14 cellular contexts compared by ENCODE assay signal in the genomic region with DNA sequence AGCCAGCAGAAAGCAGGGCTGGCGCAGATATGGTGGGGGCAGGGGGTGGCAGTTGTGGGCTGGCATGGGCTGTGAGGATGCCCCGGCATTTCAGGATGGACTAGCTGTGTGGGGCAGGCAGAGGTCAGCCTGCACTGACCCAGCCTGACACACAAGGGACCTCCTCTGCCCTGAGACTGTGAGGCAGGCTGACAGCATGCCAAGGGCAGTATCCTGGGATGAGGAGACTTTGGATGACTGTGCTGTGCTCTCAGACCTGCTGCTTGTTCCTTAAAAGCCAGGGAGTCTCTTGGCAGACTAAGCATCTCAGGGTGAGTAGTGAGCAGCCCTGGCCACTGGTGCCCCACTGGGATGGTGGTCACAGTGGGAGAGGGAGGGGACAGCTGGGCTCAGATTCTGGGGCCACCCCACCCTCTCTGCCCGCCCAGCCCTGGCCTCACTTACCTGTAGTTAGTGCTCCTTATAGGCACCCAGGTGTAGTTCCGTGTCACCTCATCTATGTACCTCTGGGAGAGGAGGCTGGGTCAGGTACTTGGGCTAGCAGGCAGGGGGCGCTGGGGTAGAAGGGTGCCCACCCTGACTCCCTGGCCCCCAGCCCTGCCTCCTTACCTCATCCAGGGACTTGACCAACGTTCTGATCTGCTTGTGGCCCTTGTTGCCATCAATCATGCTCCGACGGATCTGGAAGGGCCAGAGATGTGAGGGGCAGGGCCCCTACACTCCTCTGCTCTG. TPM values are rescaled to one million over a fixed set of nuclear protein-coding genes. Genes with fewer than 3 reads are reported as not detected.
DNase-seq lines count a peak whose midpoint lies in the region; ATAC-seq, FAIRE-seq and TF ChIP-seq lines count a peak whose summit lies in the region.
"Had no signal": no experiment of that assay in that cellular context is flagged by ENCODE, and none has a peak within 500 bp of the region (broad histone marks: within the 10 kb centered on the region; RNA-seq: fewer than 3 reads in every experiment).

No MANE protein-coding gene starts in this region.

- TF ChIP-seq CTCF in HepG2 (CRISPR knock-in tag; IDR thresholded peaks at IDR 0.05) (peak; percentile 46; the same call in 1 of the 2 replicates), right lobe of liver (IDR thresholded peaks at IDR 0.05) (no peak)

- H3K4me2 ChIP-seq in HepG2 (ENCODE audit: low read depth, low read length): no peak overlapping the region

- intact Hi-C loops in HepG2 (cut with micrococcal nuclease; ENCODE audit: unreplicated experiment): no loop called here
- intact Hi-C loops in right lobe of liver (cut with DNase I): loop anchor here in 1 of 2 donors (10.0 kb wide), 1 partner anchor 159 kb away; no protein-coding TSS in a partner anchor
- intact Hi-C loops in aorta (cut with DNase I): no loop called here

- no TSS peak for BruUV-seq in HepG2 (replicated peaks; lab: Mats Ljungman, UMichigan)

- H3K27ac ChIP-seq in HepG2 (ENCODE audit: extremely low read length, insufficient read depth, low read length): no peak overlapping the region
- H3K27ac ChIP-seq in right lobe of liver: no peak overlapping the region
- H3K27ac ChIP-seq in aorta (ENCODE audit: low read depth in 1 of 2, low read length in 2 of 2): no peak overlapping the region
- H3K27ac ChIP-seq: colonic mucosa, esophagus squamous epithelium, RWPE1 had no signal

- no peak for FAIRE-seq in HepG2 (lab: Jason Lieb, UNC)

- H3K27me3 ChIP-seq in HepG2 (ENCODE audit: control insufficient read depth in 1 of 2, insufficient read depth in 2 of 2, low read length in 2 of 2) (peaks cover 8 to 33% of the 10 kb centered on the region in 2 experiments; a peak in 4 of 5 replicates), right lobe of liver (no peaks in the 10 kb centered on the region), MG63 (no peaks in the 10 kb centered on the region), aorta (ENCODE audit: control insufficient read depth in 1 of 2, insufficient read depth in 2 of 2, low read length in 1 of 2) (no peaks in the 10 kb centered on the region)
- H3K27me3 ChIP-seq: colonic mucosa had no signal

- no peaks in the 10 kb centered on the region for H3K79me2 ChIP-seq in HepG2 (ENCODE audit: insufficient read depth, low read length)

- no peak for TF ChIP-seq RAD21 in HepG2 (CRISPR knock-in tag; IDR thresholded peaks at IDR 0.05)

- POLR2A ChIA-PET in HepG2 (lab: Yijun Ruan, JAX): no interaction called here

- ATAC-seq in HepG2 (peak; percentile 30), right lobe of liver (no peak), aorta (ENCODE audit: low FRiP score) (no peak)
- no peak for ATAC-seq in central memory CD8-positive, alpha-beta T cell (replicated peaks; ENCODE audit: extremely low read depth, poor library complexity, severe bottlenecking)
- ATAC-seq: activated CD8-positive, alpha-beta memory T cell treated with anti-CD3 and anti-CD28 coated beads, Interleukin-2, amount 10 ng/mL, durations not matched to agents 7 days and 5 days had no signal

- H3K9ac ChIP-seq in HepG2 (ENCODE audit: insufficient read depth, low read depth, low read length): no peak overlapping the region

- CTCF ChIA-PET in HepG2 (lab: Yijun Ruan, JAX; ENCODE audit: low intra/inter-chr PET ratio, low total read pairs): no interaction called here

- H3K9me3 ChIP-seq in HepG2 (ENCODE audit: low read length) (no peaks in the 10 kb centered on the region), right lobe of liver (no peaks in the 10 kb centered on the region), MG63 (no peaks in the 10 kb centered on the region), aorta (ENCODE audit: control insufficient read depth, low read length) (no peaks in the 10 kb centered on the region)
- H3K9me3 ChIP-seq: colonic mucosa, esophagus squamous epithelium had no signal

- H3K27ac Mint-ChIP-seq in central memory CD8-positive, alpha-beta T cell (ENCODE audit: low read depth): peak overlapping the region; percentile 19
- H3K27ac Mint-ChIP-seq: activated CD8-positive, alpha-beta memory T cell treated with anti-CD3 and anti-CD28 coated beads, Interleukin-2, amount 10 ng/mL, durations not matched to agents 7 days and 5 days had no signal

- no peaks in the 10 kb centered on the region for H4K20me1 ChIP-seq in HepG2 (ENCODE audit: insufficient read depth, low read length)

- H3K9me3 Mint-ChIP-seq in central memory CD8-positive, alpha-beta T cell: no peaks in the 10 kb centered on the region

- H3K27me3 Mint-ChIP-seq in central memory CD8-positive, alpha-beta T cell: no peaks in the 10 kb centered on the region
- H3K27me3 Mint-ChIP-seq: activated CD8-positive, alpha-beta memory T cell treated with anti-CD3 and anti-CD28 coated beads, Interleukin-2, amount 10 ng/mL, durations not matched to agents 7 days and 5 days had no signal

- H3K36me3 Mint-ChIP-seq in central memory CD8-positive, alpha-beta T cell (ENCODE audit: insufficient read depth): no peaks in the 10 kb centered on the region
- H3K36me3 Mint-ChIP-seq: activated CD8-positive, alpha-beta memory T cell treated with anti-CD3 and anti-CD28 coated beads, Interleukin-2, amount 10 ng/mL, durations not matched to agents 7 days and 5 days had no signal

- peaks cover 14% of the 10 kb centered on the region for H3K4me1 Mint-ChIP-seq in central memory CD8-positive, alpha-beta T cell
- H3K4me1 Mint-ChIP-seq: activated CD8-positive, alpha-beta memory T cell treated with anti-CD3 and anti-CD28 coated beads, Interleukin-2, amount 10 ng/mL, durations not matched to agents 7 days and 5 days had no signal

- H3K36me3 ChIP-seq in HepG2 (replicated peaks in 1 of 2; ENCODE audit: control insufficient read depth in 1 of 2, insufficient read depth in 2 of 2, low read length in 2 of 2): no peaks in the 10 kb centered on the region
- no peaks in the 10 kb centered on the region for H3K36me3 ChIP-seq in right lobe of liver
- no peaks in the 10 kb centered on the region for H3K36me3 ChIP-seq in MG63
- H3K36me3 ChIP-seq in aorta (ENCODE audit: control insufficient read depth in 1 of 2, insufficient read depth in 2 of 2, low read length in 1 of 2): no peaks in the 10 kb centered on the region
- H3K36me3 ChIP-seq: colonic mucosa, esophagus squamous epithelium had no signal

- DNase-seq in HepG2 (ENCODE audit: low spot score): no peak
- no peak for DNase-seq in right lobe of liver
- DNase-seq in MG63: peak; percentile 29
- DNase-seq in central memory CD8-positive, alpha-beta T cell (ENCODE audit: low spot score in 2 of 2): no peak
- no peak for DNase-seq in T-helper 2 cell
- DNase-seq in ecto neural progenitor cell (ENCODE audit: low spot score): no peak
- DNase-seq in HUDEP-2 (lab: John Stamatoyannopoulos, UW; ENCODE audit: unreplicated experiment in 76 of 76): no peak
- DNase-seq in aorta: no peak
- DNase-seq: activated CD8-positive, alpha-beta memory T cell treated with anti-CD3 and anti-CD28 coated beads, Interleukin-2, amount 10 ng/mL, durations not matched to agents 7 days and 5 days; activated naive CD4-positive, alpha-beta T cell treated with anti-CD3 and anti-CD28 coated beads, Interleukin-2, amount 50 U/mL, for 16 hours; colonic mucosa; esophagus squamous epithelium; posterior cingulate gyrus had no signal

- H2AFZ ChIP-seq in HepG2 (ENCODE audit: low read length): no peak overlapping the region

- 15% methylated on average over 4 of the region's 8 CpGs for WGBS in HepG2 (ENCODE audit: low lambda C conversion rate)
- no CpG with 5 or more reads among the region's 8 CpGs for WGBS in right lobe of liver (ENCODE audit: insufficient coverage, low coverage, low lambda C conversion rate, missing lambda C conversion rate)
- WGBS in aorta, 2 donors: 82 to 84% methylated on average over 8 of the region's 8 CpGs

- TF ChIP-seq EP300 in HepG2 (IDR thresholded peaks at IDR 0.05; ENCODE audit: low read depth in 2 of 2, low read length in 2 of 2) (no peak), HepG2 (CRISPR knock-in tag; IDR thresholded peaks at IDR 0.05; ENCODE audit: borderline replicate concordance) (no peak)

- peaks cover 15% of the 10 kb centered on the region for H3K4me1 ChIP-seq in HepG2 (ENCODE audit: insufficient read depth, low read length)
- H3K4me1 ChIP-seq in right lobe of liver: no peaks in the 10 kb centered on the region
- no peaks in the 10 kb centered on the region for H3K4me1 ChIP-seq in aorta (ENCODE audit: control insufficient read depth in 1 of 2, insufficient read depth in 2 of 2, low read length in 2 of 2)
- H3K4me1 ChIP-seq: colonic mucosa, esophagus squamous epithelium had no signal

- in situ Hi-C loops in HepG2 (cut with HindIII; ENCODE audit: extremely low pct_ligation_motif_present, low pct_unique_long_range_greater_than_20kb): no loop called here

- TF ChIP-seq POLR2A in HepG2 (IDR thresholded peaks at IDR 0.05; ENCODE audit: insufficient read depth in 1 of 2, low read depth in 2 of 2, low read length in 2 of 2) (no peak), right lobe of liver (IDR thresholded peaks at IDR 0.05) (no peak)

- H3K4me3 ChIP-seq in HepG2 (replicated peaks in 1 of 3; ENCODE audit: insufficient read depth in 1 of 3, low read depth in 2 of 3, low read length in 3 of 3) (no peak overlapping the region), right lobe of liver (no peak overlapping the region), MG63 (no peak overlapping the region), aorta (ENCODE audit: low read length in 2 of 2) (no peak overlapping the region)
- H3K4me3 ChIP-seq: colonic mucosa, esophagus squamous epithelium had no signal

- no peak overlapping the region for H3K4me3 Mint-ChIP-seq in central memory CD8-positive, alpha-beta T cell
- H3K4me3 Mint-ChIP-seq: activated CD8-positive, alpha-beta memory T cell treated with anti-CD3 and anti-CD28 coated beads, Interleukin-2, amount 10 ng/mL, durations not matched to agents 7 days and 5 days had no signal

RNA-seq across cellular contexts. Expression of gene TMEM115, which starts 16.0 kb away (rescaled TPM):
- 15.2 and 30.7 TPM in 2 replicates for total RNA-seq in HepG2 (2016; rRNA removed; fragmentation: Illumina TruSeq; extraction: Trizol)
- 4.8 and 5.2 TPM in 2 replicates for total RNA-seq in HepG2 (2016; cell fraction: cytosol; rRNA removed; fragmentation: Illumina TruSeq; extraction: Trizol; ENCODE audit: low read depth)
- total RNA-seq in HepG2 (2016; cell fraction: insoluble cytoplasmic fraction; rRNA removed; fragmentation: Illumina TruSeq; extraction: Trizol): 18.3 and 29.9 TPM in 2 replicates
- 11.2 and 12.9 TPM in 2 replicates for total RNA-seq in HepG2 (2016; cell fraction: membrane; rRNA removed; fragmentation: Illumina TruSeq; extraction: Trizol)
- 25.2 and 25.9 TPM in 2 replicates for total RNA-seq in HepG2 (2016; cell fraction: nucleus; rRNA removed; fragmentation: Illumina TruSeq; extraction: Trizol)
- 22.1 and 31.0 TPM in 2 replicates for polyA plus RNA-seq in HepG2 (2011; rRNA removed)
- polyA plus RNA-seq in HepG2 (2011; cell fraction: cytosol; rRNA removed): 27.0 and 35.1 TPM in 2 replicates
- polyA plus RNA-seq in HepG2 (2011; cell fraction: nucleus; rRNA removed): 21.0 and 23.7 TPM in 2 replicates
- 14.3 and 23.3 TPM in 2 replicates for polyA plus RNA-seq in HepG2 (2012)
- 3.1 and 3.5 TPM in 2 replicates for polyA plus RNA-seq in HepG2 (2016; cell fraction: cytosol; fragmentation: Illumina TruSeq; extraction: Trizol; ENCODE audit: low read depth)
- polyA plus RNA-seq in HepG2 (2016; cell fraction: insoluble cytoplasmic fraction; fragmentation: Illumina TruSeq; extraction: Trizol; ENCODE audit: low read depth): 19.0 and 20.7 TPM in 2 replicates
- polyA plus RNA-seq in HepG2 (2016; cell fraction: membrane; fragmentation: Illumina TruSeq; extraction: Trizol; ENCODE audit: low read depth): 7.4 and 9.5 TPM in 2 replicates
- polyA plus RNA-seq in HepG2 (2016; cell fraction: nucleus; fragmentation: Illumina TruSeq; extraction: Trizol; ENCODE audit: insufficient read depth, low read depth): 41.3 and 45.4 TPM in 2 replicates
- 64.3 and 65.6 TPM in 2 replicates for polyA minus RNA-seq in HepG2 (2011; rRNA and poly(A)+ RNA removed; ENCODE audit: low replicate concordance)
- 21.5 and 22.0 TPM in 2 replicates for polyA minus RNA-seq in HepG2 (2011; cell fraction: cytosol; rRNA and poly(A)+ RNA removed)
- 12.6 and 13.4 TPM in 2 replicates for polyA minus RNA-seq in HepG2 (2011; cell fraction: nucleus; rRNA and poly(A)+ RNA removed)
- total RNA-seq in right lobe of liver: 10 to 100 TPM; 15.0 to 30.9 (median 19.2) TPM
- 18.7 and 24.1 TPM in 2 replicates for total RNA-seq in MG63 (2014; rRNA removed; shearing (Covaris generic); ENCODE audit: low replicate concordance)
- total RNA-seq in aorta: 10 to 100 TPM; 27.8 to 32.9 TPM
- polyA plus RNA-seq in aorta: 10 to 100 TPM; 10.3 to 31.8 TPM

RNA-seq across cellular contexts. Expression of gene CYB561D2, which starts 24.7 kb away (rescaled TPM):
- total RNA-seq in HepG2 (2016; rRNA removed; fragmentation: Illumina TruSeq; extraction: Trizol) (9.1 and 17.2 TPM in 2 replicates), right lobe of liver (10 to 100 TPM; 14.3 to 29.4 (median 20.7) TPM), aorta (10 to 100 TPM in 1 of 2 donors, 1 to 10 TPM in 1; 7.9 to 12.2 TPM)
- total RNA-seq in HepG2 (2016; cell fraction: cytosol; rRNA removed; fragmentation: Illumina TruSeq; extraction: Trizol; ENCODE audit: low read depth): 6.8 and 7.1 TPM in 2 replicates
- total RNA-seq in HepG2 (2016; cell fraction: insoluble cytoplasmic fraction; rRNA removed; fragmentation: Illumina TruSeq; extraction: Trizol): 10.9 and 17.6 TPM in 2 replicates
- 8.0 and 11.0 TPM in 2 replicates for total RNA-seq in HepG2 (2016; cell fraction: membrane; rRNA removed; fragmentation: Illumina TruSeq; extraction: Trizol)
- 14.5 and 17.6 TPM in 2 replicates for total RNA-seq in HepG2 (2016; cell fraction: nucleus; rRNA removed; fragmentation: Illumina TruSeq; extraction: Trizol)
- polyA plus RNA-seq in HepG2 (2011; rRNA removed) (11.1 and 13.0 TPM in 2 replicates), aorta (10 to 100 TPM in 1 of 2 donors, 1 to 10 TPM in 1; 6.8 to 14.4 TPM)
- 12.5 and 18.2 TPM in 2 replicates for polyA plus RNA-seq in HepG2 (2011; cell fraction: cytosol; rRNA removed)
- 19.9 and 20.1 TPM in 2 replicates for polyA plus RNA-seq in HepG2 (2011; cell fraction: nucleus; rRNA removed)
- 5.5 and 7.1 TPM in 2 replicates for polyA plus RNA-seq in HepG2 (2012)
- polyA plus RNA-seq in HepG2 (2016; cell fraction: cytosol; fragmentation: Illumina TruSeq; extraction: Trizol; ENCODE audit: low read depth): 4.0 and 5.4 TPM in 2 replicates
- polyA plus RNA-seq in HepG2 (2016; cell fraction: insoluble cytoplasmic fraction; fragmentation: Illumina TruSeq; extraction: Trizol; ENCODE audit: low read depth): 7.6 and 9.4 TPM in 2 replicates
- 5.1 and 6.2 TPM in 2 replicates for polyA plus RNA-seq in HepG2 (2016; cell fraction: membrane; fragmentation: Illumina TruSeq; extraction: Trizol; ENCODE audit: low read depth)
- 21.6 and 22.2 TPM in 2 replicates for polyA plus RNA-seq in HepG2 (2016; cell fraction: nucleus; fragmentation: Illumina TruSeq; extraction: Trizol; ENCODE audit: insufficient read depth, low read depth)
- 25.5 and 51.4 TPM in 2 replicates for polyA minus RNA-seq in HepG2 (2011; rRNA and poly(A)+ RNA removed; ENCODE audit: low replicate concordance)
- polyA minus RNA-seq in HepG2 (2011; cell fraction: cytosol; rRNA and poly(A)+ RNA removed): 3.2 and 4.9 TPM in 2 replicates
- 8.7 and 11.7 TPM in 2 replicates for polyA minus RNA-seq in HepG2 (2011; cell fraction: nucleus; rRNA and poly(A)+ RNA removed)
- 21.9 and 35.5 TPM in 2 replicates for total RNA-seq in MG63 (2014; rRNA removed; shearing (Covaris generic); ENCODE audit: low replicate concordance)

RNA-seq across cellular contexts. Expression of gene NPRL2, which starts 24.8 kb away (rescaled TPM):
- total RNA-seq in HepG2 (2016; rRNA removed; fragmentation: Illumina TruSeq; extraction: Trizol) (25.3 and 30.6 TPM in 2 replicates), right lobe of liver (10 to 100 TPM; 10.6 to 18.3 (median 14.4) TPM), aorta (10 to 100 TPM; 11.9 to 21.4 TPM)
- total RNA-seq in HepG2 (2016; cell fraction: cytosol; rRNA removed; fragmentation: Illumina TruSeq; extraction: Trizol; ENCODE audit: low read depth): 8.8 and 10.0 TPM in 2 replicates
- 30.7 and 30.9 TPM in 2 replicates for total RNA-seq in HepG2 (2016; cell fraction: insoluble cytoplasmic fraction; rRNA removed; fragmentation: Illumina TruSeq; extraction: Trizol)
- 12.0 and 12.5 TPM in 2 replicates for total RNA-seq in HepG2 (2016; cell fraction: membrane; rRNA removed; fragmentation: Illumina TruSeq; extraction: Trizol)
- total RNA-seq in HepG2 (2016; cell fraction: nucleus; rRNA removed; fragmentation: Illumina TruSeq; extraction: Trizol): 18.9 and 19.6 TPM in 2 replicates
- polyA plus RNA-seq in HepG2 (2011; rRNA removed) (51.4 and 52.7 TPM in 2 replicates), aorta (10 to 100 TPM; 17.3 to 41.9 TPM)
- 34.7 and 41.4 TPM in 2 replicates for polyA plus RNA-seq in HepG2 (2011; cell fraction: cytosol; rRNA removed)
- 127 and 140 TPM in 2 replicates for polyA plus RNA-seq in HepG2 (2011; cell fraction: nucleus; rRNA removed)
- polyA plus RNA-seq in HepG2 (2012): 13.7 and 18.3 TPM in 2 replicates
- polyA plus RNA-seq in HepG2 (2016; cell fraction: cytosol; fragmentation: Illumina TruSeq; extraction: Trizol; ENCODE audit: low read depth): 5.2 and 6.1 TPM in 2 replicates
- polyA plus RNA-seq in HepG2 (2016; cell fraction: insoluble cytoplasmic fraction; fragmentation: Illumina TruSeq; extraction: Trizol; ENCODE audit: low read depth): 22.7 and 25.4 TPM in 2 replicates
- 7.5 and 10.8 TPM in 2 replicates for polyA plus RNA-seq in HepG2 (2016; cell fraction: membrane; fragmentation: Illumina TruSeq; extraction: Trizol; ENCODE audit: low read depth)
- 37.1 and 38.0 TPM in 2 replicates for polyA plus RNA-seq in HepG2 (2016; cell fraction: nucleus; fragmentation: Illumina TruSeq; extraction: Trizol; ENCODE audit: insufficient read depth, low read depth)
- polyA minus RNA-seq in HepG2 (2011; rRNA and poly(A)+ RNA removed; ENCODE audit: low replicate concordance): 32.6 and 44.8 TPM in 2 replicates
- 11.1 and 13.9 TPM in 2 replicates for polyA minus RNA-seq in HepG2 (2011; cell fraction: cytosol; rRNA and poly(A)+ RNA removed)
- 21.0 and 32.1 TPM in 2 replicates for polyA minus RNA-seq in HepG2 (2011; cell fraction: nucleus; rRNA and poly(A)+ RNA removed)
- 14.3 and 16.0 TPM in 2 replicates for total RNA-seq in MG63 (2014; rRNA removed; shearing (Covaris generic); ENCODE audit: low replicate concordance)

RNA-seq across cellular contexts. Expression of gene ZMYND10, which starts 29.8 kb away (rescaled TPM):
- total RNA-seq in HepG2 (2016; rRNA removed; fragmentation: Illumina TruSeq; extraction: Trizol) (0.49 and 0.60 TPM in 2 replicates), right lobe of liver (under 1 TPM; 0.25 to 0.70 (median 0.46) TPM), aorta (under 1 TPM; 0.68 to 0.96 TPM)
- 0.40 and 0.53 TPM in 2 replicates for total RNA-seq in HepG2 (2016; cell fraction: cytosol; rRNA removed; fragmentation: Illumina TruSeq; extraction: Trizol; ENCODE audit: low read depth)
- 0.33 and 0.56 TPM in 2 replicates for total RNA-seq in HepG2 (2016; cell fraction: insoluble cytoplasmic fraction; rRNA removed; fragmentation: Illumina TruSeq; extraction: Trizol)
- 0.15 and 0.52 TPM in 2 replicates for total RNA-seq in HepG2 (2016; cell fraction: membrane; rRNA removed; fragmentation: Illumina TruSeq; extraction: Trizol)
- total RNA-seq in HepG2 (2016; cell fraction: nucleus; rRNA removed; fragmentation: Illumina TruSeq; extraction: Trizol): 0.44 and 1.2 TPM in 2 replicates
- polyA plus RNA-seq in HepG2 (2011; rRNA removed) (0.74 and 1.8 TPM in 2 replicates), aorta (1 to 10 TPM in 1 of 2 donors, under 1 TPM in 1; 0.13 to 3.5 TPM)
- 0.30 and 0.62 TPM in 2 replicates for polyA plus RNA-seq in HepG2 (2011; cell fraction: cytosol; rRNA removed)
- 6.6 and 8.0 TPM in 2 replicates for polyA plus RNA-seq in HepG2 (2011; cell fraction: nucleus; rRNA removed)
- 0.51 and 1.8 TPM in 2 replicates for polyA plus RNA-seq in HepG2 (2012)
- polyA plus RNA-seq in HepG2 (2016; cell fraction: cytosol; fragmentation: Illumina TruSeq; extraction: Trizol; ENCODE audit: low read depth): 0.24 and 0.28 TPM in 2 replicates
- polyA plus RNA-seq in HepG2 (2016; cell fraction: insoluble cytoplasmic fraction; fragmentation: Illumina TruSeq; extraction: Trizol; ENCODE audit: low read depth): not detected in 2 replicates
- polyA plus RNA-seq in HepG2 (2016; cell fraction: membrane; fragmentation: Illumina TruSeq; extraction: Trizol; ENCODE audit: low read depth): 0.17 and 0.38 TPM in 2 replicates
- polyA plus RNA-seq in HepG2 (2016; cell fraction: nucleus; fragmentation: Illumina TruSeq; extraction: Trizol; ENCODE audit: insufficient read depth, low read depth): 1.5 and 2.3 TPM in 2 replicates
- 0.54 and 0.56 TPM in 2 replicates for polyA minus RNA-seq in HepG2 (2011; rRNA and poly(A)+ RNA removed; ENCODE audit: low replicate concordance)
- not detected in 2 replicates for polyA minus RNA-seq in HepG2 (2011; cell fraction: cytosol; rRNA and poly(A)+ RNA removed)
- 0.50 and 0.52 TPM in 2 replicates for polyA minus RNA-seq in HepG2 (2011; cell fraction: nucleus; rRNA and poly(A)+ RNA removed)
- total RNA-seq in MG63 (2014; rRNA removed; shearing (Covaris generic); ENCODE audit: low replicate concordance): 0.43 TPM in 1 of 2 replicates, not detected in the other

RNA-seq across cellular contexts. Expression of gene RASSF1, which starts 34.7 kb away (rescaled TPM):
- 7.7 and 10.2 TPM in 2 replicates for total RNA-seq in HepG2 (2016; rRNA removed; fragmentation: Illumina TruSeq; extraction: Trizol)
- 2.7 TPM in 2 replicates for total RNA-seq in HepG2 (2016; cell fraction: cytosol; rRNA removed; fragmentation: Illumina TruSeq; extraction: Trizol; ENCODE audit: low read depth)
- 7.2 and 11.0 TPM in 2 replicates for total RNA-seq in HepG2 (2016; cell fraction: insoluble cytoplasmic fraction; rRNA removed; fragmentation: Illumina TruSeq; extraction: Trizol)
- total RNA-seq in HepG2 (2016; cell fraction: membrane; rRNA removed; fragmentation: Illumina TruSeq; extraction: Trizol): 5.2 and 5.8 TPM in 2 replicates
- total RNA-seq in HepG2 (2016; cell fraction: nucleus; rRNA removed; fragmentation: Illumina TruSeq; extraction: Trizol): 13.0 and 14.3 TPM in 2 replicates
- 27.5 and 28.6 TPM in 2 replicates for polyA plus RNA-seq in HepG2 (2011; rRNA removed)
- 23.8 and 31.2 TPM in 2 replicates for polyA plus RNA-seq in HepG2 (2011; cell fraction: cytosol; rRNA removed)
- polyA plus RNA-seq in HepG2 (2011; cell fraction: nucleus; rRNA removed): 38.6 and 41.6 TPM in 2 replicates
- 11.2 and 17.2 TPM in 2 replicates for polyA plus RNA-seq in HepG2 (2012)
- 2.5 and 2.6 TPM in 2 replicates for polyA plus RNA-seq in HepG2 (2016; cell fraction: cytosol; fragmentation: Illumina TruSeq; extraction: Trizol; ENCODE audit: low read depth)
- polyA plus RNA-seq in HepG2 (2016; cell fraction: insoluble cytoplasmic fraction; fragmentation: Illumina TruSeq; extraction: Trizol; ENCODE audit: low read depth): 7.5 and 8.1 TPM in 2 replicates
- polyA plus RNA-seq in HepG2 (2016; cell fraction: membrane; fragmentation: Illumina TruSeq; extraction: Trizol; ENCODE audit: low read depth): 3.3 TPM in 2 replicates
- polyA plus RNA-seq in HepG2 (2016; cell fraction: nucleus; fragmentation: Illumina TruSeq; extraction: Trizol; ENCODE audit: insufficient read depth, low read depth): 32.3 and 32.6 TPM in 2 replicates
- polyA minus RNA-seq in HepG2 (2011; rRNA and poly(A)+ RNA removed; ENCODE audit: low replicate concordance): 14.7 and 35.5 TPM in 2 replicates
- 4.9 and 5.4 TPM in 2 replicates for polyA minus RNA-seq in HepG2 (2011; cell fraction: cytosol; rRNA and poly(A)+ RNA removed)
- polyA minus RNA-seq in HepG2 (2011; cell fraction: nucleus; rRNA and poly(A)+ RNA removed): 9.9 and 10.0 TPM in 2 replicates
- 10 to 100 TPM in 3 of 6 experiments, 1 to 10 TPM in 3; 5.2 to 17.8 (median 9.1) TPM for total RNA-seq in right lobe of liver
- total RNA-seq in MG63 (2014; rRNA removed; shearing (Covaris generic); ENCODE audit: low replicate concordance): 17.5 and 42.0 TPM in 2 replicates
- total RNA-seq in aorta: 10 to 100 TPM; 41.6 to 43.2 TPM
- polyA plus RNA-seq in aorta: 10 to 100 TPM; 33.6 to 42.3 TPM
